20 cellular contexts compared by ENCODE assay signal in genomic region chr20:257419-257818, GRCh38. TPM values are rescaled to one million over a fixed set of nuclear protein-coding genes. Genes with fewer than 3 reads are reported as not detected.
DNase-seq lines count a peak whose midpoint lies in the region; ATAC-seq and TF ChIP-seq lines count a peak whose summit lies in the region.
"Had no signal": no experiment of that assay in that cellular context is flagged by ENCODE, and none has a peak within 500 bp of the region (broad histone marks: within the 10 kb centered on the region; RNA-seq: fewer than 3 reads in every experiment).

Gene DEFB132 (plus strand): TSS chr20:257724. CDS start chr20:257779, 55 bp downstream.

- no peak for TF ChIP-seq CTCF in LNCaP clone FGC (IDR thresholded peaks at IDR 0.05; ENCODE audit: control insufficient read depth, extremely low read depth, insufficient read depth)
- TF ChIP-seq CTCF in VCaP (conservative IDR thresholded peaks at IDR 0.05), result no peak
- no peak for TF ChIP-seq CTCF in parathyroid adenoma (IDR thresholded peaks at IDR 0.05)
- no peak for TF ChIP-seq CTCF in CD14-positive monocyte (IDR thresholded peaks at IDR 0.05)

- peak within 1 kb of the TSS; percentile 14 for H3K4me2 ChIP-seq in parathyroid adenoma (ENCODE audit: low read length)

- H3K4me3 ChIP-seq in LNCaP clone FGC (ENCODE audit: low read depth, low read length) (0 out of 2 replicates have a peak within 1 kb of the TSS, but pooled peaks have one; percentile 1), parathyroid adenoma (ENCODE audit: low read depth, low read length) (no peak within 1 kb of the TSS)
- H3K4me3 ChIP-seq: GM23248, SJCRH30 had no signal

- H3K27ac Mint-ChIP-seq in activated naive CD4-positive, alpha-beta T cell treated with anti-CD3 and anti-CD28 coated beads, Interleukin-2, amount 50 U/mL, for 24 hours, result peak within 1 kb of the TSS; percentile 24
- H3K27ac Mint-ChIP-seq in activated naive CD4-positive, alpha-beta T cell treated with anti-CD3 and anti-CD28 coated beads, Interleukin-2, amount 50 U/mL, for 72 hours, result peak within 1 kb of the TSS in 1 of 2 donors; percentile 4
- no peak within 1 kb of the TSS for H3K27ac Mint-ChIP-seq in CD14-positive monocyte

- no peak for ATAC-seq in activated naive CD4-positive, alpha-beta T cell treated with anti-CD3 and anti-CD28 coated beads, Interleukin-2, amount 50 U/mL, for 72 hours
- no peak for ATAC-seq in GM18858 (IDR thresholded peaks at IDR 0.05; ENCODE audit: unreplicated experiment)
- ATAC-seq: HCT116 had no signal

- peaks cover 12% of the 10 kb centered on the region for H3K4me1 Mint-ChIP-seq in activated naive CD4-positive, alpha-beta T cell treated with anti-CD3 and anti-CD28 coated beads, Interleukin-2, amount 50 U/mL, for 24 hours
- H3K4me1 Mint-ChIP-seq in CD14-positive monocyte, result peaks cover 10% of the 10 kb centered on the region

- no peak within 1 kb of the TSS for H3K9ac ChIP-seq in parathyroid adenoma
- H3K9ac ChIP-seq: GM23248 had no signal

- H3K79me2 ChIP-seq in parathyroid adenoma, result no peaks in the 10 kb centered on the region

- no peaks in the 10 kb centered on the region for H3K36me3 Mint-ChIP-seq in activated naive CD4-positive, alpha-beta T cell treated with anti-CD3 and anti-CD28 coated beads, Interleukin-2, amount 50 U/mL, for 24 hours
- no peaks in the 10 kb centered on the region for H3K36me3 Mint-ChIP-seq in activated naive CD4-positive, alpha-beta T cell treated with anti-CD3 and anti-CD28 coated beads, Interleukin-2, amount 50 U/mL, for 72 hours
- H3K36me3 Mint-ChIP-seq in CD14-positive monocyte, result no peaks in the 10 kb centered on the region
- H3K36me3 Mint-ChIP-seq: CD8-positive, alpha-beta memory T cell had no signal

- H3K9me3 Mint-ChIP-seq in activated naive CD4-positive, alpha-beta T cell treated with anti-CD3 and anti-CD28 coated beads, Interleukin-2, amount 50 U/mL, for 24 hours, result no peaks in the 10 kb centered on the region
- no peaks in the 10 kb centered on the region for H3K9me3 Mint-ChIP-seq in activated naive CD4-positive, alpha-beta T cell treated with anti-CD3 and anti-CD28 coated beads, Interleukin-2, amount 50 U/mL, for 72 hours
- no peaks in the 10 kb centered on the region for H3K9me3 Mint-ChIP-seq in CD14-positive monocyte
- H3K9me3 Mint-ChIP-seq: CD8-positive, alpha-beta memory T cell had no signal

- no peaks in the 10 kb centered on the region for H3K27me3 Mint-ChIP-seq in activated naive CD4-positive, alpha-beta T cell treated with anti-CD3 and anti-CD28 coated beads, Interleukin-2, amount 50 U/mL, for 24 hours
- peaks cover 0 to 5% (median 3%) of the 10 kb centered on the region in 3 donors for H3K27me3 Mint-ChIP-seq in CD14-positive monocyte (ENCODE audit: low read depth in 3 of 3)

- H3K4me1 ChIP-seq in parathyroid adenoma, result peaks cover 20% of the 10 kb centered on the region
- H3K4me1 ChIP-seq: SJCRH30 had no signal

- no peak for DNase-seq in activated naive CD4-positive, alpha-beta T cell treated with anti-CD3 and anti-CD28 coated beads, Interleukin-2, amount 50 U/mL, for 72 hours (ENCODE audit: low spot score in 2 of 2)
- DNase-seq in LNCaP clone FGC (ENCODE audit: low read depth) (peak; percentile 97), CD14-positive monocyte (ENCODE audit: low spot score) (no peak)
- DNase-seq: ACHN; CD8-positive, alpha-beta memory T cell; GM23248; NCI-H1105; NCI-H1694 treated with DMSO at 0.1 percent for 48 hours; NCI-H510A; NCI-H82; SJCRH30 had no signal

- H3K27ac ChIP-seq in VCaP (peak within 1 kb of the TSS; percentile 88), parathyroid adenoma (no peak within 1 kb of the TSS)
- H3K27ac ChIP-seq: GM23248, SJCRH30 had no signal

- no peaks in the 10 kb centered on the region for H3K9me3 ChIP-seq in parathyroid adenoma (ENCODE audit: control insufficient read depth, low read length)
- H3K9me3 ChIP-seq: SJCRH30 had no signal

- intact Hi-C loops in CD14-positive monocyte (cut with micrococcal nuclease), result no loop called here

- no peaks in the 10 kb centered on the region for H3K27me3 ChIP-seq in parathyroid adenoma (ENCODE audit: control insufficient read depth, insufficient read depth, low read length)

- no peak within 1 kb of the TSS for H3K4me3 Mint-ChIP-seq in activated naive CD4-positive, alpha-beta T cell treated with anti-CD3 and anti-CD28 coated beads, Interleukin-2, amount 50 U/mL, for 24 hours
- peak within 1 kb of the TSS in 1 of 2 donors; percentile 29 for H3K4me3 Mint-ChIP-seq in CD14-positive monocyte
- H3K4me3 Mint-ChIP-seq: CD8-positive, alpha-beta memory T cell had no signal

- H3K36me3 ChIP-seq in parathyroid adenoma (ENCODE audit: control insufficient read depth, insufficient read depth, low read length), result no peaks in the 10 kb centered on the region
- H3K36me3 ChIP-seq: SJCRH30 had no signal

- peak within 1 kb of the TSS; percentile 56 for H2AFZ ChIP-seq in parathyroid adenoma
- H2AFZ ChIP-seq: GM23248 had no signal

RNA-seq across cellular contexts. Expression of gene DEFB132, which starts in this region (rescaled TPM):
- total RNA-seq in activated naive CD4-positive, alpha-beta T cell treated with anti-CD3 and anti-CD28 coated beads, Interleukin-2, amount 50 U/mL, for 72 hours, result not detected
- not detected for polyA plus RNA-seq in CD14-positive monocyte
- total RNA-seq: CD8-positive, alpha-beta memory T cell; Daoy; GM23248; HT1080; MCF 10A; RPMI7951; SJCRH30 had no signal
- polyA plus RNA-seq: CD8-positive, alpha-beta memory T cell; GM23248 had no signal
